Comparison of ENCODE assay signal across 21 cellular contexts in genomic region chr1:166988976-166989515, GRCh38. TPM values are rescaled to one million over a fixed set of nuclear protein-coding genes. Genes with fewer than 3 reads are reported as not detected.
"Had no signal": no experiment of that assay in that cellular context is flagged by ENCODE, and none has a peak within 500 bp of the region (broad histone marks: within the 10 kb centered on the region; RNA-seq: fewer than 3 reads in every experiment).

MAEL (plus strand) TSS chr1:166989280; CDS start chr1:166989353, 73 bp downstream.

- H3K9me3 Mint-ChIP-seq: activated naive CD4-positive, alpha-beta T cell treated with anti-CD3 and anti-CD28 coated beads, Interleukin-2, amount 10 ng/mL, durations not matched to agents 7 days and 5 days; activated T-cell treated with anti-CD3 and anti-CD28 coated beads, Interleukin-2, amount 50 U/mL, for 4 hours; activated T-helper 17 cell treated with anti-CD3 and anti-CD28 coated beads, Interleukin-2, amount 50 U/mL, for 72 hours; T-helper 1 cell treated with Interleukin-12 subunit alpha and Interleukin-12 subunit beta and Interleukin-4 antibody, amounts not matched to agents 30 μg/mL and 1 μg/mL, for 36 hours had no signal

- H3K4me1 Mint-ChIP-seq: activated naive CD4-positive, alpha-beta T cell treated with anti-CD3 and anti-CD28 coated beads, Interleukin-2, amount 10 ng/mL, durations not matched to agents 7 days and 5 days; activated naive CD8-positive, alpha-beta T cell treated with anti-CD3 and anti-CD28 coated beads for 36 hours; activated T-helper 17 cell treated with anti-CD3 and anti-CD28 coated beads, Interleukin-2, amount 50 U/mL, for 72 hours had no signal

- H3K27ac Mint-ChIP-seq: activated naive CD4-positive, alpha-beta T cell treated with anti-CD3 and anti-CD28 coated beads, Interleukin-2, amount 10 ng/mL, durations not matched to agents 7 days and 5 days; activated naive CD8-positive, alpha-beta T cell treated with anti-CD3 and anti-CD28 coated beads for 36 hours; activated T-helper 17 cell treated with anti-CD3 and anti-CD28 coated beads, Interleukin-2, amount 50 U/mL, for 72 hours; T-helper 1 cell treated with Interleukin-12 subunit alpha and Interleukin-12 subunit beta and Interleukin-4 antibody, amounts not matched to agents 30 μg/mL and 1 μg/mL, for 36 hours had no signal

- H3K4me3 Mint-ChIP-seq: activated naive CD4-positive, alpha-beta T cell treated with anti-CD3 and anti-CD28 coated beads, Interleukin-2, amount 10 ng/mL, durations not matched to agents 7 days and 5 days; activated naive CD8-positive, alpha-beta T cell treated with anti-CD3 and anti-CD28 coated beads for 36 hours; activated T-cell treated with anti-CD3 and anti-CD28 coated beads, Interleukin-2, amount 50 U/mL, for 4 hours; activated T-helper 17 cell treated with anti-CD3 and anti-CD28 coated beads, Interleukin-2, amount 50 U/mL, for 72 hours; T-helper 1 cell treated with Interleukin-12 subunit alpha and Interleukin-12 subunit beta and Interleukin-4 antibody, amounts not matched to agents 30 μg/mL and 1 μg/mL, for 36 hours had no signal

- DNase-seq: activated CD4-positive, alpha-beta T cell treated with anti-CD3 and anti-CD28 coated beads for 48 hours; activated CD4-positive, alpha-beta T cell treated with anti-CD3 and anti-CD28 coated beads, Interleukin-2, amount 50 U/mL, for 48 hours; activated CD4-positive, CD25-positive, alpha-beta regulatory T cell treated with anti-CD3 and anti-CD28 coated beads, Interleukin-2, amount 50 U/mL, for 72 hours; activated gamma-delta T cell treated with Interleukin-2 at 50 U/mL for 16 hours; activated naive CD4-positive, alpha-beta T cell treated with anti-CD3 and anti-CD28 coated beads, Interleukin-2, amount 10 ng/mL, durations not matched to agents 7 days and 5 days; activated naive CD8-positive, alpha-beta T cell treated with anti-CD3 and anti-CD28 coated beads for 36 hours; activated T-cell treated with anti-CD3 and anti-CD28 coated beads, Interleukin-2, amount 50 U/mL, for 4 hours; cerebellar nuclear complex; Karpas-422; MM.1S; NCI-H1105; NCI-H1436; NCI-H1694 treated with DMSO at 0.1 percent for 48 hours; NCI-H2029 treated with DMSO at 0.1 percent for 48 hours; NCI-H345; NCI-H524; PC-9; SHP77 treated with DMSO at 0.1 percent for 48 hours had no signal

- ATAC-seq: activated T-cell treated with anti-CD3 and anti-CD28 coated beads, Interleukin-2, amount 50 U/mL, for 4 hours; activated T-helper 17 cell treated with anti-CD3 and anti-CD28 coated beads, Interleukin-2, amount 50 U/mL, for 72 hours had no signal

- H3K4me3 ChIP-seq: PC-9 had no signal

- H2AFZ ChIP-seq: PC-9 had no signal

- H3K4me2 ChIP-seq: PC-9 had no signal

- H3K36me3 Mint-ChIP-seq: activated naive CD4-positive, alpha-beta T cell treated with anti-CD3 and anti-CD28 coated beads, Interleukin-2, amount 10 ng/mL, durations not matched to agents 7 days and 5 days; activated naive CD8-positive, alpha-beta T cell treated with anti-CD3 and anti-CD28 coated beads for 36 hours had no signal

- H3K27ac ChIP-seq: PC-9 had no signal

RNA-seq across cellular contexts. Expression of gene MAEL, which starts in this region (rescaled TPM):
- total RNA-seq: activated T-helper 17 cell treated with anti-CD3 and anti-CD28 coated beads, Interleukin-2, amount 50 U/mL, for 72 hours; PC-9; SK-MEL-5 had no signal
